Comparison of ENCODE assay signal across 34 cellular contexts in genomic region chr21:41138711-41139110, GRCh38.
"Had no signal": no experiment of that assay in that cellular context is flagged by ENCODE, and none has a peak within 500 bp of the region (broad histone marks: within the 10 kb centered on the region; RNA-seq: fewer than 3 reads in every experiment).

No MANE protein-coding gene starts in this region.

- H3K36me3 ChIP-seq: MG63 had no signal

- H3K9ac ChIP-seq: KMS-11 had no signal

- H3K4me3 ChIP-seq: MG63 had no signal

- H3K27me3 ChIP-seq: MG63 had no signal

- H3K27ac ChIP-seq: KMS-11 had no signal

- H3K4me2 ChIP-seq: KMS-11 had no signal

- DNase-seq: Karpas-422, Kasumi-1, MG63, MM.1S, MV-4-11, NCI-H1048, NCI-H1092, NCI-H1092 treated with DMSO at 0.1 percent for 48 hours, NCI-H1105, NCI-H1105 treated with DMSO at 0.1 percent for 48 hours, NCI-H1417, NCI-H1417 treated with DMSO at 0.1 percent for 48 hours, NCI-H1436, NCI-H1436 treated with DMSO at 0.1 percent for 48 hours, NCI-H146, NCI-H1694, NCI-H1694 treated with DMSO at 0.1 percent for 48 hours, NCI-H187, NCI-H187 treated with DMSO at 0.1 percent for 48 hours, NCI-H1930, NCI-H2029, NCI-H2029 treated with DMSO at 0.1 percent for 48 hours, NCI-H2081, NCI-H2081 treated with DMSO at 0.1 percent for 48 hours, NCI-H2107, NCI-H2171, NCI-H2171 treated with DMSO at 0.1 percent for 48 hours, NCI-H2227 treated with DMSO at 0.1 percent for 48 hours, NCI-H226, NCI-H345, NCI-H446, NCI-H446 treated with DMSO at 0.1 percent for 48 hours, NCI-H510A had no signal

- H3K9me3 ChIP-seq: MG63 had no signal
